Comparison of ENCODE assay signal across 15 cellular contexts in genomic region chrX:146614693-146615524, GRCh38.
"Had no signal": no experiment of that assay in that cellular context is flagged by ENCODE, and none has a peak within 500 bp of the region (broad histone marks: within the 10 kb centered on the region; RNA-seq: fewer than 3 reads in every experiment).

No MANE protein-coding gene starts in this region.

- H3K27ac ChIP-seq: breast epithelium, dorsolateral prefrontal cortex, esophagus squamous epithelium, parathyroid adenoma, skin epidermis, stomach, thoracic aorta had no signal

- H3K4me3 ChIP-seq: breast epithelium, dorsolateral prefrontal cortex, esophagus squamous epithelium, skin epidermis, stomach, thoracic aorta had no signal

- H3K36me3 Mint-ChIP-seq: activated naive CD8-positive, alpha-beta T cell had no signal

- H3K27ac Mint-ChIP-seq: activated naive CD8-positive, alpha-beta T cell had no signal

- H3K4me3 Mint-ChIP-seq: activated naive CD8-positive, alpha-beta T cell had no signal

- H3K27me3 Mint-ChIP-seq: activated naive CD8-positive, alpha-beta T cell had no signal

- DNase-seq: activated CD4-positive, alpha-beta T cell treated with anti-CD3 and anti-CD28 coated beads for 1 hour; activated CD4-positive, alpha-beta T cell treated with anti-CD3 and anti-CD28 coated beads, Interleukin-2, amount 50 U/mL, for 48 hours; activated gamma-delta T cell; activated T-cell treated with anti-CD3 and anti-CD28 coated beads, Interleukin-2, amount 50 U/mL, for 48 hours; dorsolateral prefrontal cortex; esophagus squamous epithelium; foreskin fibroblast; midbrain; stomach; T-helper 9 cell had no signal
